ENCODE assay signal across 8 cellular contexts in the genomic region with DNA sequence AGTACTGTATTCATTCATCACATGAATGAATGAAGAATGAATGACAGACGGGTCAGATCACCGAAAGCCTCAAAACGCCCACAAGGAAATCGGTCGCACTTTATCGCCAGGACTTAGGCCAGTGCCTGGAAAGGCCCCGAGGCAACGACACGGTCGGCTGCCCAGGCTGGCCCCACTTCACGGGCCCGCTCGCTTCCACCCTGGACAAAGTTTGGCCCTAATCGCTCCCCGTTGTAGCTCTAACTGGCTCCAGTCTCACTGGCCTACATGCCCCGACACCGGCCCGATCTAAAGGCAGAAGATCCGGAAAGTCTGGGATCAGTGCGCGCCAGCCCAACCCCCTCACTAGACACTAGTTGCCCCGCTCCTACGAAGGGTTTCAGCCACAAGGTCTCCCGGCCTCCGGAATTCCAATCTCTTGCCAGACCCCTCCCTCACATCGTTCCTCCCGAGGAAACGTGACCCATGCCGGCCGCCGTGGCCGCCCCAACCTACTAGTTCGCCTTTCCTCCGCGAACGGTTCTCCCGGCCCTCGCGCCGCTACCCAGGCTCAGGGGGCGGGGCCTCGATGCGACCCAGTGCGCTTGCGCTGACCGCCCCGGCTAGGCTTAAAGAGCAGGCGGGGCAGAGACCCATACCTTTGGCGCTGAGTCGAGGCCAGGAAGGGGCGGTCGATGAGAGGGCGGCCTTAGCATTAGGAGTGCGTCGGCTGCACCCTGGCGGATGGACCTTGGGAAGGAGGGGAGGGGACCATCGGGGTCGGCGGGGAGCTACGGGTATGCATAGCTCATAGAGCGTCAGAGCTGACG. TPM values are rescaled to one million over a fixed set of nuclear protein-coding genes. Genes with fewer than 3 reads are reported as not detected.
DNase-seq lines count a peak whose midpoint lies in the region; ATAC-seq and TF ChIP-seq lines count a peak whose summit lies in the region.

Gene GSS (minus strand): TSS at position 575 of the 809 bp plus-strand sequence. CDS start 3,954 bp downstream, outside the sequence.
Gene MYH7B (plus strand): TSS at position 637 of the 809 bp plus-strand sequence. CDS start 22,138 bp downstream, outside the sequence.

- peaks cover 12% of the 10 kb centered on the region for H3K27me3 Mint-ChIP-seq in GM23338 (ENCODE audit: insufficient read depth, low read depth, poor library complexity)
- no peaks in the 10 kb centered on the region for H3K27me3 Mint-ChIP-seq in activated T-helper 17 cell treated with anti-CD3 and anti-CD28 coated beads, Interleukin-2, amount 50 U/mL, for 72 hours
- no peaks in the 10 kb centered on the region for H3K27me3 Mint-ChIP-seq in naive thymus-derived CD4-positive, alpha-beta T cell
- H3K27me3 Mint-ChIP-seq in stimulated activated memory B cell treated with anti-CD40 and anti-IgM and Interleukin-4, amounts not matched to agents 10 μg/mL and 1 μg/mL and 100 μg/mL, for 72 hours = no peaks in the 10 kb centered on the region

- no peaks in the 10 kb centered on the region for H3K27me3 ChIP-seq in GM23338 (ENCODE audit: insufficient read depth)
- H3K27me3 ChIP-seq in fibroblast of lung (ENCODE audit: control insufficient read depth, insufficient read depth, low read length) = no peaks in the 10 kb centered on the region
- H3K27me3 ChIP-seq in naive thymus-derived CD4-positive, alpha-beta T cell (ENCODE audit: control insufficient read depth in 2 of 2, insufficient read depth in 2 of 2, low read length in 2 of 2) = no peaks in the 10 kb centered on the region

- ATAC-seq in GM23338 = peak; percentile 96
- peak; percentile 95 for ATAC-seq in activated T-helper 17 cell treated with anti-CD3 and anti-CD28 coated beads, Interleukin-2, amount 50 U/mL, for 72 hours (replicated peaks)
- peak; percentile 97 for ATAC-seq in naive thymus-derived CD4-positive, alpha-beta T cell
- ATAC-seq in stimulated activated memory B cell treated with anti-CD40 and anti-IgM and Interleukin-4, amounts not matched to agents 10 μg/mL and 1 μg/mL and 100 μg/mL, for 72 hours = peak; percentile 97

- H3K9me2 ChIP-seq in GM23338 (ENCODE audit: insufficient read depth) = no peaks in the 10 kb centered on the region

- peaks cover 13% of the 10 kb centered on the region; the same call in 1 of the 2 replicates for H3F3A ChIP-seq in GM23338 (replicated peaks; ENCODE audit: low read depth)

- POLR2A ChIA-PET in naive thymus-derived CD4-positive, alpha-beta T cell (lab: Charles Lee) = interaction anchor here (0.7 to 3.6 kb wide), 3 partner anchors 12 to 585 kb away, joined by 3 to 32 read pairs (median 3); partner anchors contain the start of genes ACSS2 and GGT7

- DNase-seq in EL (peak; percentile 97), GM23338 (ENCODE audit: low spot score) (peak; percentile 99), LHCN-M2 (ENCODE audit: low read depth) (peak; percentile 93), RKO (ENCODE audit: low spot score) (peak; percentile 97), fibroblast of lung (ENCODE audit: low read depth in 2 of 2) (peak; percentile 94 to 96)
- DNase-seq in naive thymus-derived CD4-positive, alpha-beta T cell = peak; percentile 90 to 100 (median 94)

- H4K20me1 ChIP-seq in GM23338 (replicated peaks; ENCODE audit: insufficient read depth) (no peaks in the 10 kb centered on the region), fibroblast of lung (ENCODE audit: control insufficient read depth, extremely low read depth, insufficient read depth, low read length) (no peaks in the 10 kb centered on the region)

- TF ChIP-seq CTCF in GM23338 (conservative IDR thresholded peaks at IDR 0.05; ENCODE audit: low read depth in 2 of 2) (peak; percentile 27 to 68; a peak in 3 of 4 replicates), fibroblast of lung (conservative IDR thresholded peaks at IDR 0.05 in 1 of 2, IDR thresholded peaks at IDR 0.05 in 1 of 2; ENCODE audit: low read depth in 1 of 2, low read length in 2 of 2) (peak; percentile 37 to 51)

- H2AFZ ChIP-seq in GM23338 (peak within 1 kb of the TSS; percentile 96), fibroblast of lung (ENCODE audit: low read length) (peak within 1 kb of the TSS; percentile 89)

- CTCF ChIA-PET in naive thymus-derived CD4-positive, alpha-beta T cell (lab: Charles Lee) = interaction anchor here (1.5 to 5.9 kb wide), 2 partner anchors 82 to 123 kb away, joined by 3 to 33 read pairs; partner anchors contain the start of gene GGT7

- peak within 1 kb of the TSS; percentile 86 for H3K9ac ChIP-seq in fibroblast of lung (ENCODE audit: insufficient read depth, low read length)

- no peaks in the 10 kb centered on the region for H3K79me2 ChIP-seq in GM23338 (replicated peaks; ENCODE audit: insufficient read depth)
- H3K79me2 ChIP-seq in fibroblast of lung (ENCODE audit: control insufficient read depth, insufficient read depth, low read length) = peaks cover 7% of the 10 kb centered on the region

- peaks cover 4% of the 10 kb centered on the region; the same call in 2 of the 3 replicates for H3K9me3 Mint-ChIP-seq in GM23338
- no peaks in the 10 kb centered on the region for H3K9me3 Mint-ChIP-seq in activated T-helper 17 cell treated with anti-CD3 and anti-CD28 coated beads, Interleukin-2, amount 50 U/mL, for 72 hours
- H3K9me3 Mint-ChIP-seq in naive thymus-derived CD4-positive, alpha-beta T cell = peaks cover 0 to 2% (median 0%) of the 10 kb centered on the region in 11 donors
- H3K9me3 Mint-ChIP-seq in stimulated activated memory B cell treated with anti-CD40 and anti-IgM and Interleukin-4, amounts not matched to agents 10 μg/mL and 1 μg/mL and 100 μg/mL, for 72 hours = peaks cover 3% of the 10 kb centered on the region

- intact Hi-C loops in naive thymus-derived CD4-positive, alpha-beta T cell (cut with micrococcal nuclease) = loop anchor here (1.0 to 5.0 kb wide), 10 partner anchors 37 to 643 kb away; partner anchors contain the start of genes ACSS2 (in 2 of the 2), TRPC4AP (in 2 of the 2), CEP250 (in 1 of the 2) and ERGIC3 (in 1 of the 2)

- peak within 1 kb of the TSS; percentile 92 for H3K27ac ChIP-seq in GM23338 (ENCODE audit: low read depth)
- peak within 1 kb of the TSS; percentile 90 for H3K27ac ChIP-seq in fibroblast of lung (ENCODE audit: insufficient read depth, low read length)
- H3K27ac ChIP-seq in naive thymus-derived CD4-positive, alpha-beta T cell (ENCODE audit: low read depth, low read length) = peak within 1 kb of the TSS; percentile 77

- H3K27ac Mint-ChIP-seq in GM23338 = peak within 1 kb of the TSS; percentile 94
- peak within 1 kb of the TSS; percentile 99 for H3K27ac Mint-ChIP-seq in activated T-helper 17 cell treated with anti-CD3 and anti-CD28 coated beads, Interleukin-2, amount 50 U/mL, for 72 hours
- peak within 1 kb of the TSS; percentile 94 to 98 (median 97) for H3K27ac Mint-ChIP-seq in naive thymus-derived CD4-positive, alpha-beta T cell
- peak within 1 kb of the TSS; percentile 90 for H3K27ac Mint-ChIP-seq in stimulated activated memory B cell treated with anti-CD40 and anti-IgM and Interleukin-4, amounts not matched to agents 10 μg/mL and 1 μg/mL and 100 μg/mL, for 72 hours

- H3K4me3 ChIP-seq in GM23338 (peak within 1 kb of the TSS; percentile 80), fibroblast of lung (replicated peaks in 1 of 4; ENCODE audit: control extremely low read depth in 1 of 4, insufficient read depth in 1 of 4, low read depth in 3 of 4, low read length in 4 of 4) (peak within 1 kb of the TSS; percentile 76 to 92 (median 84))
- H3K4me3 ChIP-seq in naive thymus-derived CD4-positive, alpha-beta T cell (ENCODE audit: low read length) = peak within 1 kb of the TSS; percentile 87

- H3K36me3 Mint-ChIP-seq in GM23338 (ENCODE audit: low read depth) = no peaks in the 10 kb centered on the region
- peaks cover 12% of the 10 kb centered on the region for H3K36me3 Mint-ChIP-seq in activated T-helper 17 cell treated with anti-CD3 and anti-CD28 coated beads, Interleukin-2, amount 50 U/mL, for 72 hours (ENCODE audit: low read depth)
- H3K36me3 Mint-ChIP-seq in naive thymus-derived CD4-positive, alpha-beta T cell = peaks cover 0 to 3% (median 0%) of the 10 kb centered on the region in 5 donors
- H3K36me3 Mint-ChIP-seq in stimulated activated memory B cell treated with anti-CD40 and anti-IgM and Interleukin-4, amounts not matched to agents 10 μg/mL and 1 μg/mL and 100 μg/mL, for 72 hours = peaks cover under 1% of the 10 kb centered on the region

- peak within 1 kb of the TSS; percentile 98 for H3K4me2 ChIP-seq in GM23338
- H3K4me2 ChIP-seq in fibroblast of lung (ENCODE audit: extremely low read depth, insufficient read depth, low read length) = peak within 1 kb of the TSS; percentile 99

- no peaks in the 10 kb centered on the region for H3K9me3 ChIP-seq in fibroblast of lung (ENCODE audit: control insufficient read depth, insufficient read depth, low read depth, low read length)
- H3K9me3 ChIP-seq in naive thymus-derived CD4-positive, alpha-beta T cell (ENCODE audit: control insufficient read depth in 2 of 3, low read length in 3 of 3) = no peaks in the 10 kb centered on the region

- H3K4me1 ChIP-seq in GM23338 (ENCODE audit: insufficient read depth) (peaks cover 32% of the 10 kb centered on the region), fibroblast of lung (ENCODE audit: control insufficient read depth, extremely low read depth, insufficient read depth, low read length) (peaks cover 4% of the 10 kb centered on the region)
- H3K4me1 ChIP-seq in naive thymus-derived CD4-positive, alpha-beta T cell (ENCODE audit: control insufficient read depth in 2 of 2, insufficient read depth in 2 of 2, low read length in 2 of 2) = peaks cover 5 to 11% of the 10 kb centered on the region in 2 donors

- peak within 1 kb of the TSS; percentile 95 for H3K4me3 Mint-ChIP-seq in GM23338
- peak within 1 kb of the TSS; percentile 99 for H3K4me3 Mint-ChIP-seq in activated T-helper 17 cell treated with anti-CD3 and anti-CD28 coated beads, Interleukin-2, amount 50 U/mL, for 72 hours
- peak within 1 kb of the TSS; percentile 95 to 100 (median 98) for H3K4me3 Mint-ChIP-seq in naive thymus-derived CD4-positive, alpha-beta T cell
- peak within 1 kb of the TSS; percentile 86 for H3K4me3 Mint-ChIP-seq in stimulated activated memory B cell treated with anti-CD40 and anti-IgM and Interleukin-4, amounts not matched to agents 10 μg/mL and 1 μg/mL and 100 μg/mL, for 72 hours

- H3K36me3 ChIP-seq in GM23338 (ENCODE audit: insufficient read depth) (no peaks in the 10 kb centered on the region; the same call in 1 of the 2 replicates), fibroblast of lung (ENCODE audit: control insufficient read depth, insufficient read depth, low read length) (no peaks in the 10 kb centered on the region)
- peaks cover 0 to 6% (median 0%) of the 10 kb centered on the region in 3 experiments for H3K36me3 ChIP-seq in naive thymus-derived CD4-positive, alpha-beta T cell (ENCODE audit: control insufficient read depth in 2 of 3, insufficient read depth in 3 of 3, low read length in 3 of 3)

- H3K4me1 Mint-ChIP-seq in GM23338 = peaks cover 37% of the 10 kb centered on the region
- peaks cover 13% of the 10 kb centered on the region for H3K4me1 Mint-ChIP-seq in activated T-helper 17 cell treated with anti-CD3 and anti-CD28 coated beads, Interleukin-2, amount 50 U/mL, for 72 hours
- H3K4me1 Mint-ChIP-seq in naive thymus-derived CD4-positive, alpha-beta T cell = peaks cover 11 to 40% (median 34%) of the 10 kb centered on the region in 7 donors
- H3K4me1 Mint-ChIP-seq in stimulated activated memory B cell treated with anti-CD40 and anti-IgM and Interleukin-4, amounts not matched to agents 10 μg/mL and 1 μg/mL and 100 μg/mL, for 72 hours = peaks cover 26% of the 10 kb centered on the region

RNA-seq across cellular contexts. Expression of gene GSS, which starts in this region (rescaled TPM):
- total RNA-seq in GM23338 (2014; rRNA removed; shearing (Covaris generic)) = 47.5 and 63.3 TPM in 2 replicates
- polyA plus RNA-seq in GM23338 (2016; fragmentation: Nextera tagmentation; extraction: Ambion mirVana) (31.4 and 34.0 TPM in 2 replicates), fibroblast of lung (55.3 and 68.8 TPM in 2 replicates)
- total RNA-seq in LHCN-M2 (2014; rRNA removed) (108 and 112 TPM in 2 replicates), fibroblast of lung (39.0 and 71.3 TPM in 2 replicates)
- 97.5 TPM for polyA plus RNA-seq in LHCN-M2 (2012)
- 10 to 100 TPM; 54.7 to 57.4 TPM for total RNA-seq in activated T-helper 17 cell treated with anti-CD3 and anti-CD28 coated beads, Interleukin-2, amount 50 U/mL, for 72 hours
- 51.2 and 69.6 TPM in 2 replicates for polyA plus RNA-seq in fibroblast of lung (2012)
- polyA minus RNA-seq in fibroblast of lung (ENCODE audit: low replicate concordance) = 67.0 and 80.5 TPM in 2 replicates
- total RNA-seq in naive thymus-derived CD4-positive, alpha-beta T cell = 10 to 100 TPM; 25.9 to 54.4 (median 45.8) TPM
- 10 to 100 TPM; 31.6 to 35.5 TPM for polyA plus RNA-seq in naive thymus-derived CD4-positive, alpha-beta T cell

RNA-seq across cellular contexts. Expression of gene MYH7B, which starts in this region (rescaled TPM):
- 0.10 and 0.78 TPM in 2 replicates for total RNA-seq in GM23338 (2014; rRNA removed; shearing (Covaris generic))
- polyA plus RNA-seq in GM23338 (2016; fragmentation: Nextera tagmentation; extraction: Ambion mirVana) = 1.0 and 1.1 TPM in 2 replicates
- 0.06 TPM in 1 of 2 replicates, not detected in the other for total RNA-seq in LHCN-M2 (2014; rRNA removed)
- polyA plus RNA-seq in LHCN-M2 (2012) = 0.05 TPM
- under 1 TPM; 0.24 to 0.29 TPM for total RNA-seq in activated T-helper 17 cell treated with anti-CD3 and anti-CD28 coated beads, Interleukin-2, amount 50 U/mL, for 72 hours
- 0.26 and 0.33 TPM in 2 replicates for total RNA-seq in fibroblast of lung
- polyA plus RNA-seq in fibroblast of lung = 0.01 and 0.03 TPM in 2 replicates
- polyA plus RNA-seq in fibroblast of lung (2012) = 0.06 and 0.10 TPM in 2 replicates
- not detected in 2 replicates for polyA minus RNA-seq in fibroblast of lung (ENCODE audit: low replicate concordance)
- 1 to 10 TPM in 1 of 5 experiments, under 1 TPM in 4; 0.15 to 1.0 (median 0.44) TPM for total RNA-seq in naive thymus-derived CD4-positive, alpha-beta T cell
- polyA plus RNA-seq in naive thymus-derived CD4-positive, alpha-beta T cell = under 1 TPM in 1 of 2 donors, not detected in 1; 0.52 TPM

Comparison
In these comparisons a context has a peak if more than half of its experiments do, and no peak if none do; other contexts are left out.
1. Peak in every context shown above with its lines: DNase-seq, ATAC-seq, H3K4me3 ChIP-seq and H3K27ac ChIP-seq.